5 cellular contexts compared by ENCODE assay signal in the genomic region with DNA sequence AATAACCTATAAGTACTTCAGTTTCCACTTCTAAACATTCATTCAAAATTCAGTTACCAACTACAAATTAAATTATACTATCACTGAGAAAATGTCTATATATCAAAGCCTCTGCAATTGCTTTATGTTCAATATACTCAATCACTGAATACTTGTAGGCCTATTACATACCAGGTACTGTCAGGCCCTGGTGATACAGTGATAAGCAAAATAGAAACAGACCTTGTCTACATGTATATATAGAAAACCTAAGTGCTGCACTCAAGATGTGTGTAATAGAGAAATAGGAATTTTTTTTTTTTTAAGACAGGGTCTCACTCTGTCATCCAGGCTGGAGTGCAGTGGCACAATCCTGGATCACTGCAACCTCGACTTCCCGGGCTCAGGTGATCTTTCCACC.
"Had no signal": no experiment of that assay in that cellular context is flagged by ENCODE, and none has a peak within 500 bp of the region (broad histone marks: within the 10 kb centered on the region; RNA-seq: fewer than 3 reads in every experiment).

No MANE protein-coding gene starts in this region.

- DNase-seq: H9, HCEC 1CT, IMR-90 had no signal

- H3K4me2 ChIP-seq: GM23338 had no signal

- H3K4me3 ChIP-seq: GM23338, K562 had no signal

- ATAC-seq: GM23338, K562 had no signal

- H2AFZ ChIP-seq: GM23338 had no signal
